In genomic region chr3:187024561-187025226, GRCh38 we compare ENCODE assay signal across 14 cellular contexts.
A peak's percentile ranks its signal among the peaks of the same experiment; 100 is the strongest.
DNase-seq lines count a peak whose midpoint lies in the region; ATAC-seq and TF ChIP-seq lines count a peak whose summit lies in the region.
"Had no signal": no experiment of that assay in that cellular context is flagged by ENCODE, and none has a peak within 500 bp of the region (broad histone marks: within the 10 kb centered on the region; RNA-seq: fewer than 3 reads in every experiment).

No MANE protein-coding gene starts in this region.

- no peak overlapping the region for H3T11ph ChIP-seq in H9 (ENCODE audit: low read length)

- H2BK5ac ChIP-seq in H9 (ENCODE audit: insufficient read length, low read length): no peak overlapping the region

- peak overlapping the region; percentile 84 for H3K4me3 Mint-ChIP-seq in T-helper 1 cell treated with Interleukin-12 subunit alpha and Interleukin-12 subunit beta and Interleukin-4 antibody, amounts not matched to agents 30 μg/mL and 1 μg/mL, for 36 hours
- no peak overlapping the region for H3K4me3 Mint-ChIP-seq in H9
- no peak overlapping the region for H3K4me3 Mint-ChIP-seq in nephron
- H3K4me3 Mint-ChIP-seq in HFFc6: no peak overlapping the region
- H3K4me3 Mint-ChIP-seq: mesothelial cell of epicardium had no signal

- no peak overlapping the region for H2BK12ac ChIP-seq in H9 (ENCODE audit: insufficient read length, low read depth, low read length)

- H3K9me3 ChIP-seq in H9 (ENCODE audit: control insufficient read depth, low read depth, low read length): no peaks in the 10 kb centered on the region

- peaks cover 4% of the 10 kb centered on the region for H3K9me3 Mint-ChIP-seq in T-helper 1 cell treated with Interleukin-12 subunit alpha and Interleukin-12 subunit beta and Interleukin-4 antibody, amounts not matched to agents 30 μg/mL and 1 μg/mL, for 36 hours
- H3K9me3 Mint-ChIP-seq in H9: no peaks in the 10 kb centered on the region
- peaks cover 3% of the 10 kb centered on the region in 2 donors for H3K9me3 Mint-ChIP-seq in activated naive CD4-positive, alpha-beta T cell treated with anti-CD3 and anti-CD28 coated beads, Interleukin-2, amount 50 U/mL, for 72 hours
- H3K9me3 Mint-ChIP-seq in nephron: no peaks in the 10 kb centered on the region
- no peaks in the 10 kb centered on the region for H3K9me3 Mint-ChIP-seq in HFFc6
- H3K9me3 Mint-ChIP-seq: mesothelial cell of epicardium had no signal

- TF ChIP-seq CTCF in H9 (conservative IDR thresholded peaks at IDR 0.05) (no peak), nephron (IDR thresholded peaks at IDR 0.05; ENCODE audit: unreplicated experiment in 3 of 3) (no peak), HFFc6 (IDR thresholded peaks at IDR 0.05) (no peak)

- H3K23ac ChIP-seq in H9 (ENCODE audit: insufficient read length, low read depth, low read length): no peak overlapping the region

- no peak overlapping the region for H3K27ac ChIP-seq in H9 (ENCODE audit: insufficient read length, low read depth, low read length)

- no peak overlapping the region for H4K5ac ChIP-seq in H9 (ENCODE audit: insufficient read length, low read depth, low read length)

- WGBS in H9 (ENCODE audit: extremely low coverage, insufficient read length, low lambda C conversion rate): no CpG with 5 or more reads among the region's 10 CpGs

- H3K14ac ChIP-seq in H9 (ENCODE audit: insufficient read depth, low read length): no peak overlapping the region

- no peak for ATAC-seq in activated naive CD4-positive, alpha-beta T cell treated with anti-CD3 and anti-CD28 coated beads, Interleukin-2, amount 50 U/mL, for 72 hours
- no peak for ATAC-seq in GM21390 (IDR thresholded peaks at IDR 0.05; ENCODE audit: unreplicated experiment)

- no peak overlapping the region for H3K18ac ChIP-seq in H9 (ENCODE audit: insufficient read length, low read depth, low read length)

- no peaks in the 10 kb centered on the region for H3K79me1 ChIP-seq in H9 (ENCODE audit: insufficient read depth, low read depth, low read length, poor library complexity, severe bottlenecking)

- DNase-seq in T-helper 1 cell (no peak), H9 (no peak), NCI-H1417 (lab: John Stamatoyannopoulos, UW) (no peak), HFFc6 (no peak)
- DNase-seq in activated naive CD4-positive, alpha-beta T cell treated with anti-CD3 and anti-CD28 coated beads, Interleukin-2, amount 50 U/mL, for 72 hours (ENCODE audit: low spot score in 2 of 2): no peak
- DNase-seq: aorta, KG1, NCI-H2029 treated with DMSO at 0.1 percent for 48 hours, posterior cingulate gyrus, trophoblast cell had no signal

- no peaks in the 10 kb centered on the region for H3K23me2 ChIP-seq in H9 (ENCODE audit: insufficient read length, low read depth, low read length, poor library complexity, severe bottlenecking)

- H4K91ac ChIP-seq in H9 (ENCODE audit: insufficient read length, low read depth, low read length): no peak overlapping the region

- peaks cover 35% of the 10 kb centered on the region for H3K36me3 Mint-ChIP-seq in T-helper 1 cell treated with Interleukin-12 subunit alpha and Interleukin-12 subunit beta and Interleukin-4 antibody, amounts not matched to agents 30 μg/mL and 1 μg/mL, for 36 hours (ENCODE audit: low read depth)
- H3K36me3 Mint-ChIP-seq in H9 (ENCODE audit: insufficient read depth in 1 of 3, low read depth in 3 of 3) (peaks cover 11 to 28% (median 14%) of the 10 kb centered on the region in 3 experiments; a peak in 6 of 7 replicates), nephron (ENCODE audit: low read depth) (peaks cover 17% of the 10 kb centered on the region), HFFc6 (ENCODE audit: low read depth) (no peaks in the 10 kb centered on the region)
- peaks cover 20 to 24% of the 10 kb centered on the region in 2 donors for H3K36me3 Mint-ChIP-seq in activated naive CD4-positive, alpha-beta T cell treated with anti-CD3 and anti-CD28 coated beads, Interleukin-2, amount 50 U/mL, for 72 hours

- H3K27me3 Mint-ChIP-seq in T-helper 1 cell treated with Interleukin-12 subunit alpha and Interleukin-12 subunit beta and Interleukin-4 antibody, amounts not matched to agents 30 μg/mL and 1 μg/mL, for 36 hours (ENCODE audit: low read depth): no peaks in the 10 kb centered on the region
- H3K27me3 Mint-ChIP-seq in H9 (ENCODE audit: low read depth): no peaks in the 10 kb centered on the region
- no peaks in the 10 kb centered on the region for H3K27me3 Mint-ChIP-seq in nephron (ENCODE audit: low read depth)
- H3K27me3 Mint-ChIP-seq in HFFc6 (ENCODE audit: insufficient read depth): no peaks in the 10 kb centered on the region; the same call in 1 of the 2 replicates

- no peak overlapping the region for H4K8ac ChIP-seq in H9 (replicated peaks; ENCODE audit: insufficient read length, low read depth, low read length)

- no peaks in the 10 kb centered on the region; the same call in 1 of the 2 replicates for H3K79me2 ChIP-seq in H9 (ENCODE audit: insufficient read depth, low read length)

- no peaks in the 10 kb centered on the region for H4K20me1 ChIP-seq in H9 (ENCODE audit: control insufficient read depth, insufficient read depth, insufficient read length)

- H3K4me2 ChIP-seq in H9 (ENCODE audit: insufficient read depth, insufficient read length, low read length): no peak overlapping the region

- H2AFZ ChIP-seq in H9 (ENCODE audit: low read length): no peak overlapping the region

- H3K4me1 ChIP-seq in H9 (ENCODE audit: insufficient read depth, low read length): no peaks in the 10 kb centered on the region

- peaks cover 53% of the 10 kb centered on the region for H3K4me1 Mint-ChIP-seq in T-helper 1 cell treated with Interleukin-12 subunit alpha and Interleukin-12 subunit beta and Interleukin-4 antibody, amounts not matched to agents 30 μg/mL and 1 μg/mL, for 36 hours (ENCODE audit: low read depth)
- H3K4me1 Mint-ChIP-seq in H9 (peaks cover 16 to 26% of the 10 kb centered on the region in 2 experiments; a peak in 3 of 4 replicates), nephron (peaks cover 11% of the 10 kb centered on the region), HFFc6 (ENCODE audit: low read depth) (no peaks in the 10 kb centered on the region)

- no peak overlapping the region for H2AK5ac ChIP-seq in H9 (ENCODE audit: insufficient read length, low read length)

- H2BK20ac ChIP-seq in H9 (ENCODE audit: low read depth, low read length, poor library complexity, severe bottlenecking): no peak overlapping the region

- H2BK120ac ChIP-seq in H9 (ENCODE audit: low read depth, low read length, poor library complexity, severe bottlenecking): no peak overlapping the region

- no peak overlapping the region for H2BK15ac ChIP-seq in H9 (ENCODE audit: low read depth, low read length)

- no peak overlapping the region for H3K9ac ChIP-seq in H9 (ENCODE audit: extremely low read depth, insufficient read length, low read length)

- no peak overlapping the region for H3K56ac ChIP-seq in H9 (ENCODE audit: insufficient read length, low read depth, low read length)

- no peaks in the 10 kb centered on the region for H3K27me3 ChIP-seq in H9 (ENCODE audit: insufficient read depth, low read length)

- H3K27ac Mint-ChIP-seq in T-helper 1 cell treated with Interleukin-12 subunit alpha and Interleukin-12 subunit beta and Interleukin-4 antibody, amounts not matched to agents 30 μg/mL and 1 μg/mL, for 36 hours: peak overlapping the region; percentile 88
- peak overlapping the region in 2 of 3 experiments; percentile 3 to 7; a peak in 2 of 7 replicates for H3K27ac Mint-ChIP-seq in H9
- H3K27ac Mint-ChIP-seq in activated naive CD4-positive, alpha-beta T cell treated with anti-CD3 and anti-CD28 coated beads, Interleukin-2, amount 50 U/mL, for 72 hours: peak overlapping the region; percentile 93 to 96
- H3K27ac Mint-ChIP-seq in nephron: peak overlapping the region in 2 of 3 experiments; percentile 12 to 43
- no peak overlapping the region for H3K27ac Mint-ChIP-seq in HFFc6
- H3K27ac Mint-ChIP-seq: mesothelial cell of epicardium had no signal

- no peak overlapping the region for H3K4ac ChIP-seq in H9 (ENCODE audit: low read depth, low read length)
